Comparison of ENCODE assay signal across 8 cellular contexts in genomic region chr2:74198461-74199274, GRCh38. TPM values are rescaled to one million over a fixed set of nuclear protein-coding genes. Genes with fewer than 3 reads are reported as not detected.
DNase-seq lines count a peak whose midpoint lies in the region; ATAC-seq and TF ChIP-seq lines count a peak whose summit lies in the region.

TSS of gene MTHFD2 (plus strand) at chr2:74198615. CDS start at chr2:74198642, 27 bp downstream.

- H3K23ac ChIP-seq in mesenchymal stem cell (ENCODE audit: low read length in 2 of 2) = peak within 1 kb of the TSS in 1 of 2 experiments; percentile 90

- peak within 1 kb of the TSS in 1 of 2 experiments; percentile 12 for H3K14ac ChIP-seq in mesenchymal stem cell (ENCODE audit: low read length in 2 of 2)

- H3K27ac Mint-ChIP-seq in effector memory CD8-positive, alpha-beta T cell = peak within 1 kb of the TSS; percentile 93 to 98

- peak within 1 kb of the TSS; percentile 86 to 92 for H3K18ac ChIP-seq in mesenchymal stem cell (ENCODE audit: low read depth in 1 of 2, low read length in 2 of 2)

- H3K9me3 ChIP-seq in mesenchymal stem cell (ENCODE audit: control insufficient read depth, low read length) = no peaks in the 10 kb centered on the region

- peaks cover 11% of the 10 kb centered on the region for H3K36me3 Mint-ChIP-seq in effector memory CD8-positive, alpha-beta T cell (ENCODE audit: insufficient read depth)

- peak; percentile 86 for ATAC-seq in effector memory CD8-positive, alpha-beta T cell (replicated peaks)

- no peak within 1 kb of the TSS for H2AK5ac ChIP-seq in mesenchymal stem cell (ENCODE audit: low read length, severe bottlenecking)

- peaks cover 5% of the 10 kb centered on the region for H3K4me1 ChIP-seq in mesenchymal stem cell (ENCODE audit: control insufficient read depth, insufficient read depth, low read depth, low read length)

- peak within 1 kb of the TSS; percentile 92 for H2BK15ac ChIP-seq in mesenchymal stem cell (ENCODE audit: low read depth, poor library complexity, severe bottlenecking)

- peak within 1 kb of the TSS; percentile 81 for H4K8ac ChIP-seq in mesenchymal stem cell (ENCODE audit: low read length)

- no peaks in the 10 kb centered on the region for H3K27me3 Mint-ChIP-seq in effector memory CD8-positive, alpha-beta T cell

- peak within 1 kb of the TSS; percentile 58 for H3K27ac ChIP-seq in mesenchymal stem cell (ENCODE audit: low read length, poor library complexity, severe bottlenecking)

- peak within 1 kb of the TSS; percentile 66 for H2BK120ac ChIP-seq in mesenchymal stem cell (ENCODE audit: low read depth, low read length)

- peak within 1 kb of the TSS; percentile 84 for H3K4me2 ChIP-seq in mesenchymal stem cell (ENCODE audit: low read length, poor library complexity, severe bottlenecking)

- H2BK5ac ChIP-seq in mesenchymal stem cell (ENCODE audit: low read depth, low read length, poor library complexity, severe bottlenecking) = peak within 1 kb of the TSS; percentile 4

- peak within 1 kb of the TSS; percentile 79 to 90 for H3K4ac ChIP-seq in mesenchymal stem cell (ENCODE audit: low read depth in 1 of 2, low read length in 2 of 2)

- no peaks in the 10 kb centered on the region for H3K27me3 ChIP-seq in mesenchymal stem cell (ENCODE audit: control insufficient read depth in 1 of 2, insufficient read depth in 1 of 2, low read length in 2 of 2)

- H2AFZ ChIP-seq in mesenchymal stem cell (ENCODE audit: low read depth, low read length) = peak within 1 kb of the TSS; percentile 68

- peaks cover 2 to 4% of the 10 kb centered on the region in 2 experiments for H3K36me3 ChIP-seq in mesenchymal stem cell (ENCODE audit: control insufficient read depth in 1 of 2, insufficient read depth in 2 of 2, low read depth in 1 of 2, low read length in 2 of 2)

- peak within 1 kb of the TSS; percentile 93 for H3K9ac ChIP-seq in mesenchymal stem cell (ENCODE audit: low read length)

- DNase-seq in COLO829 (ENCODE audit: low spot score) (peak; percentile 98), GM20000 (ENCODE audit: low spot score) (peak; percentile 96), HT-29 (ENCODE audit: low spot score) (peak; percentile 97), mesenchymal stem cell (peak; percentile 99)
- DNase-seq in NK-92 treated with Interleukin-12 subunit alpha and Interleukin-12 subunit beta, amount 100 ng/mL, for 24 hours (lab: John Stamatoyannopoulos, UW) = peak; percentile 92
- DNase-seq in activated CD8-positive, alpha-beta memory T cell treated with anti-CD3 and anti-CD28 coated beads for 24 hours = peak; percentile 96
- DNase-seq in effector memory CD8-positive, alpha-beta T cell = peak; percentile 84 to 87 (median 86)
- peak; percentile 85 for DNase-seq in stimulated activated CD8-positive, alpha-beta memory T cell treated with anti-CD3 and anti-CD28 coated beads, Interleukin-12 subunit alpha, Interleukin-12 subunit beta, amount 100 ng/mL, for 4 hours (ENCODE audit: low read depth)

- peak within 1 kb of the TSS; percentile 90 to 91 for H3K4me3 Mint-ChIP-seq in effector memory CD8-positive, alpha-beta T cell

- H3K4me1 Mint-ChIP-seq in effector memory CD8-positive, alpha-beta T cell (ENCODE audit: low read depth in 2 of 2) = peaks cover 21 to 23% of the 10 kb centered on the region in 2 donors

- H3K9me3 Mint-ChIP-seq in effector memory CD8-positive, alpha-beta T cell = no peaks in the 10 kb centered on the region

- H3K79me1 ChIP-seq in mesenchymal stem cell (replicated peaks; ENCODE audit: low read length, poor library complexity, severe bottlenecking) = no peaks in the 10 kb centered on the region

- H3K4me3 ChIP-seq in mesenchymal stem cell (ENCODE audit: insufficient read depth in 1 of 2, low read depth in 1 of 2, low read length in 2 of 2) = peak within 1 kb of the TSS; percentile 69 to 82

- H4K91ac ChIP-seq in mesenchymal stem cell (ENCODE audit: low read length) = peak within 1 kb of the TSS; percentile 67

- no peak within 1 kb of the TSS for H2BK12ac ChIP-seq in mesenchymal stem cell (ENCODE audit: low read length in 2 of 2)

- TF ChIP-seq CTCF in GM20000 (IDR thresholded peaks at IDR 0.05; ENCODE audit: extremely low read depth, missing control alignments) = peak; percentile 68

- WGBS in mesenchymal stem cell = under 1% methylated on average over 92 of the region's 96 CpGs

RNA-seq across cellular contexts. Expression of gene MTHFD2, which starts in this region (rescaled TPM):
- 180 TPM in 2 replicates for total RNA-seq in HT-29 (2014; rRNA removed; shearing (Covaris generic))
- polyA plus RNA-seq in mesenchymal stem cell (2013, experiment 1 of 2) = 88.7 TPM
- 89.4 TPM for polyA plus RNA-seq in mesenchymal stem cell (2013, experiment 2 of 2)

Comparison
In these comparisons a context has a peak if more than half of its experiments do, and no peak if none do; other contexts are left out.
1. Peak in every context shown above with its lines: DNase-seq, ATAC-seq, H3K4me3 ChIP-seq and H3K27ac ChIP-seq.